Comparison of ENCODE assay signal across 2 cellular contexts in genomic region chr1:27598288-27598687, GRCh38.
TF ChIP-seq lines count a peak whose summit lies in the region.

No MANE protein-coding gene starts in this region.

TF ChIP-seq in liver, 16 proteins besides CTCF, POLR2A, EP300 and RAD21:
- no peak for TF ChIP-seq RXRA (IDR thresholded peaks at IDR 0.05)
- TF ChIP-seq EGR1 (IDR thresholded peaks at IDR 0.05; ENCODE audit: low read depth in 2 of 2) = no peak
TF ChIP-seq in liver: peak in this region for 0.

TF ChIP-seq in HepG2, 621 proteins besides CTCF, POLR2A, EP300 and RAD21:
- TF ChIP-seq, protein P1, sequence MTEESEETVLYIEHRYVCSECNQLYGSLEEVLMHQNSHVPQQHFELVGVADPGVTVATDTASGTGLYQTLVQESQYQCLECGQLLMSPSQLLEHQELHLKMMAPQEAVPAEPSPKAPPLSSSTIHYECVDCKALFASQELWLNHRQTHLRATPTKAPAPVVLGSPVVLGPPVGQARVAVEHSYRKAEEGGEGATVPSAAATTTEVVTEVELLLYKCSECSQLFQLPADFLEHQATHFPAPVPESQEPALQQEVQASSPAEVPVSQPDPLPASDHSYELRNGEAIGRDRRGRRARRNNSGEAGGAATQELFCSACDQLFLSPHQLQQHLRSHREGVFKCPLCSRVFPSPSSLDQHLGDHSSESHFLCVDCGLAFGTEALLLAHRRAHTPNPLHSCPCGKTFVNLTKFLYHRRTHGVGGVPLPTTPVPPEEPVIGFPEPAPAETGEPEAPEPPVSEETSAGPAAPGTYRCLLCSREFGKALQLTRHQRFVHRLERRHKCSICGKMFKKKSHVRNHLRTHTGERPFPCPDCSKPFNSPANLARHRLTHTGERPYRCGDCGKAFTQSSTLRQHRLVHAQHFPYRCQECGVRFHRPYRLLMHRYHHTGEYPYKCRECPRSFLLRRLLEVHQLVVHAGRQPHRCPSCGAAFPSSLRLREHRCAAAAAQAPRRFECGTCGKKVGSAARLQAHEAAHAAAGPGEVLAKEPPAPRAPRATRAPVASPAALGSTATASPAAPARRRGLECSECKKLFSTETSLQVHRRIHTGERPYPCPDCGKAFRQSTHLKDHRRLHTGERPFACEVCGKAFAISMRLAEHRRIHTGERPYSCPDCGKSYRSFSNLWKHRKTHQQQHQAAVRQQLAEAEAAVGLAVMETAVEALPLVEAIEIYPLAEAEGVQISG (CRISPR knock-in tag; IDR thresholded peaks at IDR 0.05) = no peak
- TF ChIP-seq ATF6 (CRISPR knock-in tag; conservative IDR thresholded peaks at IDR 0.05) (no peak), PREB (CRISPR knock-in tag; IDR thresholded peaks at IDR 0.05) (no peak), MBD4 (IDR thresholded peaks at IDR 0.05; ENCODE audit: borderline replicate concordance, low read length) (no peak), SPEN (CRISPR knock-in tag; IDR thresholded peaks at IDR 0.05; ENCODE audit: low read depth) (no peak), SSRP1 (CRISPR knock-in tag; IDR thresholded peaks at IDR 0.05) (no peak), ZNF646 (CRISPR knock-in tag; IDR thresholded peaks at IDR 0.05) (no peak)
- TF ChIP-seq, protein P2, sequence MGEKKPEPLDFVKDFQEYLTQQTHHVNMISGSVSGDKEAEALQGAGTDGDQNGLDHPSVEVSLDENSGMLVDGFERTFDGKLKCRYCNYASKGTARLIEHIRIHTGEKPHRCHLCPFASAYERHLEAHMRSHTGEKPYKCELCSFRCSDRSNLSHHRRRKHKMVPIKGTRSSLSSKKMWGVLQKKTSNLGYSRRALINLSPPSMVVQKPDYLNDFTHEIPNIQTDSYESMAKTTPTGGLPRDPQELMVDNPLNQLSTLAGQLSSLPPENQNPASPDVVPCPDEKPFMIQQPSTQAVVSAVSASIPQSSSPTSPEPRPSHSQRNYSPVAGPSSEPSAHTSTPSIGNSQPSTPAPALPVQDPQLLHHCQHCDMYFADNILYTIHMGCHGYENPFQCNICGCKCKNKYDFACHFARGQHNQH (CRISPR knock-in tag; IDR thresholded peaks at IDR 0.05) = no peak
- TF ChIP-seq, protein P3, sequence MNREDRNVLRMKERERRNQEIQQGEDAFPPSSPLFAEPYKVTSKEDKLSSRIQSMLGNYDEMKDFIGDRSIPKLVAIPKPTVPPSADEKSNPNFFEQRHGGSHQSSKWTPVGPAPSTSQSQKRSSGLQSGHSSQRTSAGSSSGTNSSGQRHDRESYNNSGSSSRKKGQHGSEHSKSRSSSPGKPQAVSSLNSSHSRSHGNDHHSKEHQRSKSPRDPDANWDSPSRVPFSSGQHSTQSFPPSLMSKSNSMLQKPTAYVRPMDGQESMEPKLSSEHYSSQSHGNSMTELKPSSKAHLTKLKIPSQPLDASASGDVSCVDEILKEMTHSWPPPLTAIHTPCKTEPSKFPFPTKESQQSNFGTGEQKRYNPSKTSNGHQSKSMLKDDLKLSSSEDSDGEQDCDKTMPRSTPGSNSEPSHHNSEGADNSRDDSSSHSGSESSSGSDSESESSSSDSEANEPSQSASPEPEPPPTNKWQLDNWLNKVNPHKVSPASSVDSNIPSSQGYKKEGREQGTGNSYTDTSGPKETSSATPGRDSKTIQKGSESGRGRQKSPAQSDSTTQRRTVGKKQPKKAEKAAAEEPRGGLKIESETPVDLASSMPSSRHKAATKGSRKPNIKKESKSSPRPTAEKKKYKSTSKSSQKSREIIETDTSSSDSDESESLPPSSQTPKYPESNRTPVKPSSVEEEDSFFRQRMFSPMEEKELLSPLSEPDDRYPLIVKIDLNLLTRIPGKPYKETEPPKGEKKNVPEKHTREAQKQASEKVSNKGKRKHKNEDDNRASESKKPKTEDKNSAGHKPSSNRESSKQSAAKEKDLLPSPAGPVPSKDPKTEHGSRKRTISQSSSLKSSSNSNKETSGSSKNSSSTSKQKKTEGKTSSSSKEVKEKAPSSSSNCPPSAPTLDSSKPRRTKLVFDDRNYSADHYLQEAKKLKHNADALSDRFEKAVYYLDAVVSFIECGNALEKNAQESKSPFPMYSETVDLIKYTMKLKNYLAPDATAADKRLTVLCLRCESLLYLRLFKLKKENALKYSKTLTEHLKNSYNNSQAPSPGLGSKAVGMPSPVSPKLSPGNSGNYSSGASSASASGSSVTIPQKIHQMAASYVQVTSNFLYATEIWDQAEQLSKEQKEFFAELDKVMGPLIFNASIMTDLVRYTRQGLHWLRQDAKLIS (CRISPR knock-in tag; IDR thresholded peaks at IDR 0.05) = no peak
